15 cellular contexts compared by ENCODE assay signal in genomic region chr2:121475811-121476571, GRCh38. TPM values are rescaled to one million over a fixed set of nuclear protein-coding genes. Genes with fewer than 3 reads are reported as not detected.
DNase-seq lines count a peak whose midpoint lies in the region; ATAC-seq and TF ChIP-seq lines count a peak whose summit lies in the region.
"Had no signal": no experiment of that assay in that cellular context is flagged by ENCODE, and none has a peak within 500 bp of the region (broad histone marks: within the 10 kb centered on the region; RNA-seq: fewer than 3 reads in every experiment).

No MANE protein-coding gene starts in this region.

- H4K5ac ChIP-seq in IMR-90 (ENCODE audit: low read depth, low read length): no peak overlapping the region

- peaks cover 30% of the 10 kb centered on the region for H3K9me1 ChIP-seq in IMR-90 (ENCODE audit: insufficient read depth, low read length)

- H3K4me1 Mint-ChIP-seq in central memory CD8-positive, alpha-beta T cell: peaks cover 64% of the 10 kb centered on the region
- peaks cover 17 to 29% (median 20%) of the 10 kb centered on the region in 3 donors for H3K4me1 Mint-ChIP-seq in naive B cell

- H2BK15ac ChIP-seq in IMR-90 (ENCODE audit: low read depth, low read length): no peak overlapping the region

- peak overlapping the region; percentile 14; the same call in 1 of the 2 replicates for H2BK20ac ChIP-seq in IMR-90 (ENCODE audit: low read depth, low read length)

- peaks cover 27% of the 10 kb centered on the region; the same call in 1 of the 2 replicates for H4K20me1 ChIP-seq in IMR-90 (ENCODE audit: insufficient read depth, low read length)

- H2BK5ac ChIP-seq in IMR-90 (ENCODE audit: low read depth, low read length, poor library complexity, severe bottlenecking): no peak overlapping the region

- TF ChIP-seq POLR2A in IMR-90 (IDR thresholded peaks at IDR 0.05; ENCODE audit: low read depth, low read length): no peak

- no TSS peak for BruUV-seq in IMR-90 (replicated peaks; lab: Mats Ljungman, UMichigan)

- peaks cover 37% of the 10 kb centered on the region for H3K4me1 ChIP-seq in IMR-90 (ENCODE audit: control insufficient read depth, insufficient read depth, low read length)

- TF ChIP-seq RAD21 in IMR-90 (IDR thresholded peaks at IDR 0.05; ENCODE audit: low read length): no peak

- no peak overlapping the region for H2BK120ac ChIP-seq in IMR-90 (ENCODE audit: low read depth, low read length)

- 0 out of 2 replicates have a peak overlapping the region, but pooled peaks have one; percentile 4 for H3K18ac ChIP-seq in IMR-90 (ENCODE audit: low read depth, low read length)

- no peak overlapping the region for H2AFZ ChIP-seq in IMR-90 (replicated peaks; ENCODE audit: low read length, poor library complexity)

- ATAC-seq in IMR-90 (ENCODE audit: low read depth): no peak
- no peak for ATAC-seq in central memory CD8-positive, alpha-beta T cell (replicated peaks; ENCODE audit: extremely low read depth, poor library complexity, severe bottlenecking)
- no peak for ATAC-seq in naive B cell (ENCODE audit: low read depth in 2 of 2)
- ATAC-seq in HG03571 (IDR thresholded peaks at IDR 0.05; ENCODE audit: unreplicated experiment): no peak
- no peak for ATAC-seq in HG02588 (IDR thresholded peaks at IDR 0.05; ENCODE audit: unreplicated experiment)
- ATAC-seq in HG02852 (IDR thresholded peaks at IDR 0.05; ENCODE audit: unreplicated experiment): no peak

- H3K14ac ChIP-seq in IMR-90 (replicated peaks; ENCODE audit: low read depth, low read length): peak overlapping the region; percentile 50

- no peak overlapping the region for H3K4me3 Mint-ChIP-seq in central memory CD8-positive, alpha-beta T cell
- no peak overlapping the region for H3K4me3 Mint-ChIP-seq in naive B cell
- H3K4me3 Mint-ChIP-seq: natural killer cell treated with Interleukin-12 subunit alpha and Interleukin-12 subunit beta and Interleukin-15 and Interleukin-18, amount 100 ng/mL, for 72 hours had no signal

- in situ Hi-C loops in IMR-90 (cut with MboI; ENCODE audit: low sequenced_read_pairs): no loop called here

- DNase-seq in CMK (ENCODE audit: low read depth): peak; percentile 20
- peak; percentile 25 for DNase-seq in IMR-90
- DNase-seq in central memory CD8-positive, alpha-beta T cell (ENCODE audit: low spot score in 2 of 2): no peak
- no peak for DNase-seq in naive B cell
- DNase-seq in activated CD8-positive, alpha-beta memory T cell treated with anti-CD3 and anti-CD28 coated beads, Interleukin-2, amount 50 U/mL, for 4 hours: no peak
- DNase-seq: activated CD4-positive, CD25-positive, alpha-beta regulatory T cell; heart left ventricle; NCI-H1694; NCI-H748 treated with DMSO at 0.1 percent for 48 hours had no signal

- dilution Hi-C loops in IMR-90 (cut with HindIII; ENCODE audit: low sequenced_read_pairs, unreplicated experiment): no loop called here

- H4K91ac ChIP-seq in IMR-90 (ENCODE audit: insufficient read depth, low read depth, low read length): no peak overlapping the region

- CTCF ChIA-PET in IMR-90 (lab: Yijun Ruan, JAX): no interaction called here

- no peak for TF ChIP-seq CTCF in IMR-90 (conservative IDR thresholded peaks at IDR 0.05; ENCODE audit: low read depth, low read length)

- POLR2A ChIA-PET in IMR-90 (lab: Charles Lee; ENCODE audit: unreplicated experiment): no interaction called here

- H4K8ac ChIP-seq in IMR-90 (ENCODE audit: low read depth in 2 of 2, low read length in 2 of 2): no peak overlapping the region; a peak in 1 of 4 replicates

- H3K4me3 ChIP-seq in IMR-90 (ENCODE audit: insufficient read depth, low read depth, low read length): no peak overlapping the region
- H3K4me3 ChIP-seq: heart left ventricle, SJSA1 had no signal

- H3K56ac ChIP-seq in IMR-90 (ENCODE audit: extremely low read depth, insufficient read depth, low read length): no peak overlapping the region

- peaks cover 37 to 72% of the 10 kb centered on the region in 2 experiments for H3K79me1 ChIP-seq in IMR-90 (ENCODE audit: low read depth in 1 of 2, low read length in 2 of 2)

- peak overlapping the region; percentile 70 for H3K27ac Mint-ChIP-seq in central memory CD8-positive, alpha-beta T cell (ENCODE audit: low read depth)
- peak overlapping the region in 4 of 6 donors; percentile 14 to 91 (median 47) for H3K27ac Mint-ChIP-seq in naive B cell

- intact Hi-C loops in IMR-90 (cut with micrococcal nuclease): no loop called here

- H2AK9ac ChIP-seq in IMR-90 (replicated peaks; ENCODE audit: low read depth, low read length, poor library complexity): no peak overlapping the region

- no peaks in the 10 kb centered on the region for H3K27me3 Mint-ChIP-seq in central memory CD8-positive, alpha-beta T cell
- H3K27me3 Mint-ChIP-seq in naive B cell: no peaks in the 10 kb centered on the region
- H3K27me3 Mint-ChIP-seq: natural killer cell treated with Interleukin-12 subunit alpha and Interleukin-12 subunit beta and Interleukin-15 and Interleukin-18, amount 100 ng/mL, for 72 hours had no signal

- H3K9ac ChIP-seq in IMR-90 (ENCODE audit: low read depth, low read length): no peak overlapping the region

- peak overlapping the region; percentile 53 for H3K23ac ChIP-seq in IMR-90 (ENCODE audit: low read depth, low read length)

- H3K36me3 ChIP-seq in IMR-90 (ENCODE audit: control insufficient read depth, insufficient read depth, low read length): no peaks in the 10 kb centered on the region
- H3K36me3 ChIP-seq: SJSA1 had no signal

- H3K4ac ChIP-seq in IMR-90 (ENCODE audit: low read depth, low read length): peak overlapping the region; percentile 24

- no peak overlapping the region for H3K27ac ChIP-seq in IMR-90 (ENCODE audit: insufficient read depth, low read length)
- H3K27ac ChIP-seq: C4-2B, SJSA1 had no signal

- no peak overlapping the region for H2AK5ac ChIP-seq in IMR-90 (ENCODE audit: low read depth, low read length)

- H3K9me3 ChIP-seq in IMR-90 (ENCODE audit: control insufficient read depth, insufficient read depth, low read length): no peaks in the 10 kb centered on the region
- H3K9me3 ChIP-seq: heart left ventricle, SJSA1 had no signal

- no peak overlapping the region for H3K4me2 ChIP-seq in IMR-90 (ENCODE audit: low read depth, low read length)

- WGBS in IMR-90 (ENCODE audit: extremely low coverage in 2 of 2, insufficient read length in 1 of 2), 2 experiments: no CpG with 5 or more reads among the region's 4 CpGs

- H3K9me3 Mint-ChIP-seq in central memory CD8-positive, alpha-beta T cell: no peaks in the 10 kb centered on the region
- H3K9me3 Mint-ChIP-seq in naive B cell: no peaks in the 10 kb centered on the region
- H3K9me3 Mint-ChIP-seq: natural killer cell treated with Interleukin-12 subunit alpha and Interleukin-12 subunit beta and Interleukin-15 and Interleukin-18, amount 100 ng/mL, for 72 hours had no signal

- no peaks in the 10 kb centered on the region for H3K27me3 ChIP-seq in IMR-90 (ENCODE audit: control insufficient read depth, insufficient read depth, low read length)
- H3K27me3 ChIP-seq: heart left ventricle, SJSA1 had no signal

- H3K36me3 Mint-ChIP-seq in central memory CD8-positive, alpha-beta T cell (ENCODE audit: insufficient read depth): peaks cover 17% of the 10 kb centered on the region
- H3K36me3 Mint-ChIP-seq in naive B cell: no peaks in the 10 kb centered on the region
- H3K36me3 Mint-ChIP-seq: natural killer cell treated with Interleukin-12 subunit alpha and Interleukin-12 subunit beta and Interleukin-15 and Interleukin-18, amount 100 ng/mL, for 72 hours had no signal

TF ChIP-seq in IMR-90, 13 proteins besides CTCF, POLR2A, EP300 and RAD21:
- TF ChIP-seq RCOR1 (IDR thresholded peaks at IDR 0.05; ENCODE audit: insufficient replicate concordance, low read length) (no peak), MAFK (IDR thresholded peaks at IDR 0.05; ENCODE audit: low read depth, low read length) (no peak), MAZ (IDR thresholded peaks at IDR 0.05; ENCODE audit: borderline replicate concordance, low read depth, low read length) (no peak), CHD1 (IDR thresholded peaks at IDR 0.05; ENCODE audit: low read depth, low read length) (no peak), MXI1 (IDR thresholded peaks at IDR 0.05; ENCODE audit: borderline replicate concordance, low read depth, low read length) (no peak), BHLHE40 (IDR thresholded peaks at IDR 0.05; ENCODE audit: low read depth, low read length) (no peak), FOS (IDR thresholded peaks at IDR 0.05; ENCODE audit: low read depth, low read length) (no peak), NFE2L2 (IDR thresholded peaks at IDR 0.05; ENCODE audit: low read depth, low read length) (no peak), RFX5 (IDR thresholded peaks at IDR 0.05; ENCODE audit: low read depth, low read length) (no peak), CEBPB (IDR thresholded peaks at IDR 0.05; ENCODE audit: low read depth, low read length) (no peak)

RNA-seq across cellular contexts. Expression of gene RNU4ATAC, which starts 54.7 kb away (rescaled TPM):
- under 0.01 TPM in 2 replicates for total RNA-seq in IMR-90 (2012; rRNA removed)
- polyA plus RNA-seq in IMR-90 (2012; rRNA removed) (not detected in 2 replicates), naive B cell (ENCODE audit: low read depth in 6 of 6) (not detected)
- polyA plus RNA-seq in IMR-90 (2012; cell fraction: cytosol; rRNA removed): not detected in 2 replicates
- not detected in 2 replicates for polyA plus RNA-seq in IMR-90 (2012; cell fraction: nucleus; rRNA removed; ENCODE audit: low replicate concordance)
- total RNA-seq: heart left ventricle; natural killer cell treated with Interleukin-12 subunit alpha and Interleukin-12 subunit beta and Interleukin-15 and Interleukin-18, amount 100 ng/mL, for 72 hours; SJSA1 had no signal
- polyA plus RNA-seq: heart left ventricle had no signal

Comparison
In these comparisons a context has a peak if more than half of its experiments do, and no peak if none do; other contexts are left out.
1. DNase-seq: peak in CMK (single experiment) and IMR-90 (single experiment); none in central memory CD8-positive, alpha-beta T cell (0 of 2), naive B cell (single experiment) and activated CD8-positive, alpha-beta memory T cell treated with anti-CD3 and anti-CD28 coated beads, Interleukin-2, amount 50 U/mL, for 4 hours (single experiment).